In the genomic region with DNA sequence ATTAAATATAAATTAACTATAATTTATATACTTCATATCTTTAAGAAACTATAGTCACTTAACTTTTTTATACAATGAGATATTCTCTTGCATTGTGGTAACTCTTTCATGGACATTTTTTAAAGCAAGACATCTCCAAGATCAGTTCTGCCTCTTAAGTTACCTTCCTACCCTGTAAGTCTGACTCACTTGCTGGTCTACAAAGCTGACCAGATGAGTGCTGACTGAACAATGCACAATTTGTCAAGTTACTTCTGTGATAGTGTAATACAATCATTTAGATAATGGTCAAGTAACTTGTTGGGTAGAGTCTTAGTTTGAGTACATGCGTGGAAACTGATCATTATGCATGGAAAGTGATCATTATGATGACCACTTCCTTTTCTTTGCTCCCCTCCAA, we compare ENCODE assay signal across 19 cellular contexts.
DNase-seq lines count a peak whose midpoint lies in the region; ATAC-seq and TF ChIP-seq lines count a peak whose summit lies in the region.
"Had no signal": no experiment of that assay in that cellular context is flagged by ENCODE, and none has a peak within 500 bp of the region (broad histone marks: within the 10 kb centered on the region; RNA-seq: fewer than 3 reads in every experiment).

No MANE protein-coding gene starts in this region.

- H3K4me3 ChIP-seq in choroid plexus epithelial cell (ENCODE audit: low read depth, low read length) = no peak overlapping the region
- H3K4me3 ChIP-seq: BLaER1 treated with 17β-estradiol and CSF1 and Interleukin-3, amounts not matched to agents 10 nM and 100 nM; breast epithelium had no signal

- no peak for TF ChIP-seq CTCF in choroid plexus epithelial cell (conservative IDR thresholded peaks at IDR 0.05; ENCODE audit: low read depth, low read length)

- DNase-seq in HCEC 1CT = peak; percentile 21
- DNase-seq in RKO (ENCODE audit: low spot score) = peak; percentile 34
- peak; percentile 11 for DNase-seq in choroid plexus epithelial cell (ENCODE audit: low read depth)
- peak; percentile 47 for DNase-seq in renal cortical epithelial cell (ENCODE audit: low read depth)
- DNase-seq in left ventricle myocardium superior = no peak
- no peak for DNase-seq in superior temporal gyrus (ENCODE audit: extremely low spot score)
- DNase-seq: activated CD4-positive, alpha-beta T cell treated with anti-CD3 and anti-CD28 coated beads, Interleukin-2, amount 10 ng/mL, durations not matched to agents 7 days and 5 days; activated naive CD4-positive, alpha-beta T cell treated with Interleukin-2 at 50 U/mL for 16 hours; activated T-cell treated with anti-CD3 and anti-CD28 coated beads, Interleukin-2, amount 50 U/mL, for 48 hours; effector CD4-positive, alpha-beta T cell; GOT3; left colon; NCI-H1417 treated with DMSO at 0.1 percent for 48 hours; right cardiac atrium; stimulated activated CD4-positive, alpha-beta T cell treated with anti-CD3 and anti-CD28 coated beads, Interleukin-4, amount 100 ng/mL, for 1 hour had no signal

- no peak for ATAC-seq in GM21576 (IDR thresholded peaks at IDR 0.05; ENCODE audit: unreplicated experiment)
- no peak for ATAC-seq in left ventricle myocardium superior
- ATAC-seq: left colon, right cardiac atrium, Right ventricle myocardium inferior had no signal

- intact Hi-C loops in left ventricle myocardium superior (cut with micrococcal nuclease) = no loop called here

Comparison
In these comparisons a context has a peak if more than half of its experiments do, and no peak if none do; other contexts are left out.
1. DNase-seq: peak in HCEC 1CT (single experiment), RKO (single experiment), choroid plexus epithelial cell (single experiment) and renal cortical epithelial cell (single experiment); none in left ventricle myocardium superior (single experiment) and superior temporal gyrus (single experiment).